In genomic region chr10:121667948-121668335, GRCh38 we compare ENCODE assay signal across 14 cellular contexts.
DNase-seq lines count a peak whose midpoint lies in the region; ATAC-seq, FAIRE-seq and TF ChIP-seq lines count a peak whose summit lies in the region.
"Had no signal": no experiment of that assay in that cellular context is flagged by ENCODE, and none has a peak within 500 bp of the region (broad histone marks: within the 10 kb centered on the region; RNA-seq: fewer than 3 reads in every experiment).

No MANE protein-coding gene starts in this region.

- DNase-seq in NCI-H82 treated with DMSO at 0.1 percent for 48 hours (lab: John Stamatoyannopoulos, UW; ENCODE audit: unreplicated experiment) (peak; percentile 5), bronchial epithelial cell (ENCODE audit: low read depth) (peak; percentile 85), mesendoderm (peak; percentile 49), suprapubic skin (ENCODE audit: low spot score in 2 of 2) (no peak), H7 (no peak)
- DNase-seq: activated gamma-delta T cell; naive thymus-derived CD8-positive, alpha-beta T cell; NCI-H1694; SW 1271 had no signal

- no CpG with 5 or more reads among the region's 3 CpGs for WGBS in mesendoderm (ENCODE audit: extremely low coverage, insufficient coverage, low lambda C conversion rate)
- 27% methylated on average over 3 of the region's 3 CpGs for WGBS in suprapubic skin

- no peak overlapping the region for H3K18ac ChIP-seq in mesendoderm (ENCODE audit: low read length)

- no peak for TF ChIP-seq POLR2A in suprapubic skin (IDR thresholded peaks at IDR 0.05)

- no peak overlapping the region for H4K5ac ChIP-seq in mesendoderm (ENCODE audit: low read length)

- TF ChIP-seq CTCF in bronchial epithelial cell (IDR thresholded peaks at IDR 0.05; ENCODE audit: insufficient read depth, low read length, severe bottlenecking) (no peak), suprapubic skin (IDR thresholded peaks at IDR 0.05) (no peak)

- ATAC-seq in HG03039 (IDR thresholded peaks at IDR 0.05; ENCODE audit: unreplicated experiment) (no peak), HG02678 (IDR thresholded peaks at IDR 0.05; ENCODE audit: unreplicated experiment) (no peak)
- ATAC-seq: naive thymus-derived CD8-positive, alpha-beta T cell had no signal

- no peak for FAIRE-seq in bronchial epithelial cell (lab: Jason Lieb, UNC)

- no peaks in the 10 kb centered on the region for H3K79me1 ChIP-seq in mesendoderm (ENCODE audit: low read length)

- H3K4me2 ChIP-seq in mesendoderm (ENCODE audit: low read length), result no peak overlapping the region

- H2BK120ac ChIP-seq in mesendoderm (ENCODE audit: low read depth, low read length), result no peak overlapping the region

- no peak overlapping the region for H3K4ac ChIP-seq in mesendoderm (ENCODE audit: low read depth, low read length)

- H3K23ac ChIP-seq in mesendoderm (ENCODE audit: low read length), result no peak overlapping the region

- H3K36me3 ChIP-seq in bronchial epithelial cell (ENCODE audit: control insufficient read depth, insufficient read depth, low read length) (no peaks in the 10 kb centered on the region), mesendoderm (ENCODE audit: control insufficient read depth, insufficient read depth, low read length) (no peaks in the 10 kb centered on the region), suprapubic skin (no peaks in the 10 kb centered on the region), H7 (replicated peaks; ENCODE audit: control insufficient read depth, insufficient read depth, low read length) (no peaks in the 10 kb centered on the region)
- H3K36me3 ChIP-seq: HAP-1, heart left ventricle, stomach had no signal

- no peaks in the 10 kb centered on the region for H3K79me2 ChIP-seq in mesendoderm (ENCODE audit: control insufficient read depth, insufficient read depth, low read length)

- H3K9ac ChIP-seq in mesendoderm (ENCODE audit: low read length), result no peak overlapping the region

- no peak overlapping the region for H3K27ac ChIP-seq in mesendoderm (ENCODE audit: low read depth, low read length)
- peak overlapping the region; percentile 53 for H3K27ac ChIP-seq in suprapubic skin

- H2BK5ac ChIP-seq in mesendoderm (ENCODE audit: low read length), result no peak overlapping the region

- H3K4me3 ChIP-seq in bronchial epithelial cell (ENCODE audit: low read depth, low read length) (no peak overlapping the region), mesendoderm (ENCODE audit: low read length) (no peak overlapping the region), suprapubic skin (peak overlapping the region; percentile 24), H7 (ENCODE audit: insufficient read depth, low read depth, low read length) (no peak overlapping the region)
- H3K4me3 ChIP-seq: HAP-1 had no signal

- H3K27me3 ChIP-seq in bronchial epithelial cell (ENCODE audit: control insufficient read depth, insufficient read depth, low read length) (no peaks in the 10 kb centered on the region), mesendoderm (ENCODE audit: insufficient read depth, low read length, poor library complexity) (no peaks in the 10 kb centered on the region), suprapubic skin (no peaks in the 10 kb centered on the region), H7 (ENCODE audit: control insufficient read depth, insufficient read depth, low read length) (no peaks in the 10 kb centered on the region)
- H3K27me3 ChIP-seq: heart left ventricle, stomach had no signal

- H3K56ac ChIP-seq in mesendoderm (ENCODE audit: low read length), result no peak overlapping the region

- H4K8ac ChIP-seq in mesendoderm (ENCODE audit: low read depth, low read length), result no peak overlapping the region

- H3K9me3 ChIP-seq in suprapubic skin, result no peaks in the 10 kb centered on the region
- H3K9me3 ChIP-seq: HAP-1, heart left ventricle, stomach had no signal

- no peak overlapping the region for H2AK5ac ChIP-seq in mesendoderm (ENCODE audit: low read length)

- no peak for TF ChIP-seq EP300 in suprapubic skin (IDR thresholded peaks at IDR 0.05)

- no peak overlapping the region for H2BK15ac ChIP-seq in mesendoderm (replicated peaks; ENCODE audit: low read depth)

- H3K4me1 ChIP-seq in mesendoderm (ENCODE audit: control insufficient read depth, low read depth, low read length) (peaks cover 8% of the 10 kb centered on the region), suprapubic skin (peaks cover 24% of the 10 kb centered on the region)

Comparison
In these comparisons a context has a peak if more than half of its experiments do, and no peak if none do; other contexts are left out.
1. DNase-seq: peak in NCI-H82 treated with DMSO at 0.1 percent for 48 hours (single experiment), bronchial epithelial cell (single experiment) and mesendoderm (single experiment); none in suprapubic skin (0 of 2) and H7 (single experiment).